8 cellular contexts compared by ENCODE assay signal in genomic region chr6:167825759-167826229, GRCh38. TPM values are rescaled to one million over a fixed set of nuclear protein-coding genes. Genes with fewer than 3 reads are reported as not detected.
DNase-seq lines count a peak whose midpoint lies in the region.

No MANE protein-coding gene starts in this region.

- H3K27me3 ChIP-seq in esophagus (ENCODE audit: control insufficient read depth in 1 of 2, insufficient read depth in 2 of 2, low read length in 2 of 2) = no peaks in the 10 kb centered on the region
- peaks cover 4% of the 10 kb centered on the region for H3K27me3 ChIP-seq in muscle layer of duodenum (ENCODE audit: low read depth, low read length)

- H3K4me1 ChIP-seq in esophagus (ENCODE audit: control insufficient read depth in 2 of 2, insufficient read depth in 2 of 2, low read length in 1 of 2) (peaks cover 3 to 9% of the 10 kb centered on the region in 2 donors), muscle layer of duodenum (ENCODE audit: control insufficient read depth in 1 of 2, insufficient read depth in 2 of 2, low read length in 2 of 2) (peaks cover 0 to 29% of the 10 kb centered on the region in 2 donors)

- H3K9me3 ChIP-seq in esophagus (ENCODE audit: control insufficient read depth in 2 of 2, insufficient read depth in 1 of 2, low read depth in 1 of 2, low read length in 1 of 2) = peaks cover 0 to 3% of the 10 kb centered on the region in 2 donors
- H3K9me3 ChIP-seq in muscle layer of duodenum (ENCODE audit: control insufficient read depth in 1 of 2, low read length in 2 of 2) = no peaks in the 10 kb centered on the region

- H3K27ac ChIP-seq in esophagus (ENCODE audit: low read depth in 2 of 2, low read length in 1 of 2) = peak overlapping the region; percentile 85 to 92
- H3K27ac ChIP-seq in muscle layer of duodenum (ENCODE audit: low read length) = no peak overlapping the region

- WGBS in esophagus, 2 donors = 3% methylated on average over 40 to 47 of the region's 47 CpGs

- peak overlapping the region; percentile 83 to 96 for H3K4me3 ChIP-seq in esophagus (ENCODE audit: low read depth in 1 of 2, low read length in 2 of 2)
- peak overlapping the region; percentile 62 to 76 for H3K4me3 ChIP-seq in muscle layer of duodenum (ENCODE audit: low read depth in 1 of 2, low read length in 2 of 2)

- DNase-seq in ELR (ENCODE audit: low read depth) = peak; percentile 70
- peak; percentile 79 for DNase-seq in HT-29 (ENCODE audit: low spot score)
- peak; percentile 24 to 41 for DNase-seq in activated CD4-positive, alpha-beta T cell treated with anti-CD3 and anti-CD28 coated beads, Interleukin-2, amount 50 U/mL, for 48 hours
- peak; percentile 58 for DNase-seq in ureter (ENCODE audit: low spot score)
- DNase-seq in GOT3 (lab: John Stamatoyannopoulos, UW) = no peak
- no peak for DNase-seq in NCI-H2081 (lab: John Stamatoyannopoulos, UW)

- H3K36me3 ChIP-seq in esophagus (ENCODE audit: control insufficient read depth in 2 of 2, insufficient read depth in 2 of 2, low read length in 1 of 2) (no peaks in the 10 kb centered on the region), muscle layer of duodenum (ENCODE audit: control insufficient read depth in 1 of 2, insufficient read depth in 2 of 2, low read length in 2 of 2) (no peaks in the 10 kb centered on the region)

RNA-seq across cellular contexts. Expression of gene AFDN, which starts 0.9 kb away (rescaled TPM):
- 79.8 and 86.5 TPM in 2 replicates for total RNA-seq in HT-29 (2014; rRNA removed; shearing (Covaris generic))
- 100 to 1,000 TPM in 1 of 2 donors, 10 to 100 TPM in 1; 91.7 to 124 TPM for polyA plus RNA-seq in esophagus
- total RNA-seq in ureter = 168 TPM

Comparison
In these comparisons a context has a peak if more than half of its experiments do, and no peak if none do; other contexts are left out.
1. DNase-seq: peak in ELR (single experiment), HT-29 (single experiment), activated CD4-positive, alpha-beta T cell treated with anti-CD3 and anti-CD28 coated beads, Interleukin-2, amount 50 U/mL, for 48 hours (2 of 2) and ureter (single experiment); none in GOT3 (single experiment) and NCI-H2081 (0 of 2).